2 cellular contexts compared by ENCODE assay signal in the genomic region with DNA sequence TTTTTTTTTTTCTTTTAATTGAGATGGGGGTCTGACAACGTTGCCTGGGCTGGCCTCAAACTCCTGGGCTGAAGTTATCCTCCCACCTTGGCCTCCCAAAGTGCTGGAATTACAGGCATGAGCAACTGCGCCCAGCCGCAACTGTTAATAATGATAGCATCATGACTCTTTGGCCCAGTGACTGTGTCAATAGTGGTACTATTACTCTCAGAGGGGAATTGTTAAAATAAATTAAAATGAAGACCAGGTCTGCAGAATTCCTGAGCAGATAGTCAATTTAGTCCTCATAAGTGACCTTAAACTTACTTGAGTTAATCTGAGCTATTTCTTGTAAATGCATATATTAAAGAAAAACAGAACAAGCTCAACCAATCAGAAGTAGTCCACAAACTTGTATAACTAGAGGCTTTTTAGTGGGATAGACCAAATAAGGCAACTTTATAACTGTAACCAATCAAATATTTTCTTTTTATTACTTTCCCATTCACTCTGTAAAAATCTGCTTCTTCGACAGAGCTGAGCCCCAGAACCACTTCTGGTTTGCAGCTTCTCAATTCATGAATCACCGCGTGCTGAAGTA.
TF ChIP-seq lines count a peak whose summit lies in the region.

No MANE protein-coding gene starts in this region.

TF ChIP-seq in SK-N-SH, 30 proteins besides CTCF, POLR2A, EP300 and RAD21 (continued from another document):
- TF ChIP-seq RCOR1 (IDR thresholded peaks at IDR 0.05; ENCODE audit: low read length) (no peak), PBX3 (IDR thresholded peaks at IDR 0.05) (no peak), NFIC (IDR thresholded peaks at IDR 0.05; ENCODE audit: borderline replicate concordance) (no peak), CHD2 (IDR thresholded peaks at IDR 0.05; ENCODE audit: low read length, partially characterized antibody) (no peak), USF1 (IDR thresholded peaks at IDR 0.05; ENCODE audit: borderline replicate concordance, low read depth) (no peak), USF2 (IDR thresholded peaks at IDR 0.05; ENCODE audit: borderline replicate concordance, low read depth, low read length) (no peak), MXI1 (IDR thresholded peaks at IDR 0.05; ENCODE audit: low read depth, low read length) (no peak), MEF2A (IDR thresholded peaks at IDR 0.05; ENCODE audit: borderline replicate concordance, low read depth) (no peak), JUND (IDR thresholded peaks at IDR 0.05) (no peak), POLR2AphosphoS5 (IDR thresholded peaks at IDR 0.05; ENCODE audit: low read depth, low read length) (no peak), NRF1 (IDR thresholded peaks at IDR 0.05; ENCODE audit: low read depth, low read length) (no peak)
- TF ChIP-seq, protein P1, sequence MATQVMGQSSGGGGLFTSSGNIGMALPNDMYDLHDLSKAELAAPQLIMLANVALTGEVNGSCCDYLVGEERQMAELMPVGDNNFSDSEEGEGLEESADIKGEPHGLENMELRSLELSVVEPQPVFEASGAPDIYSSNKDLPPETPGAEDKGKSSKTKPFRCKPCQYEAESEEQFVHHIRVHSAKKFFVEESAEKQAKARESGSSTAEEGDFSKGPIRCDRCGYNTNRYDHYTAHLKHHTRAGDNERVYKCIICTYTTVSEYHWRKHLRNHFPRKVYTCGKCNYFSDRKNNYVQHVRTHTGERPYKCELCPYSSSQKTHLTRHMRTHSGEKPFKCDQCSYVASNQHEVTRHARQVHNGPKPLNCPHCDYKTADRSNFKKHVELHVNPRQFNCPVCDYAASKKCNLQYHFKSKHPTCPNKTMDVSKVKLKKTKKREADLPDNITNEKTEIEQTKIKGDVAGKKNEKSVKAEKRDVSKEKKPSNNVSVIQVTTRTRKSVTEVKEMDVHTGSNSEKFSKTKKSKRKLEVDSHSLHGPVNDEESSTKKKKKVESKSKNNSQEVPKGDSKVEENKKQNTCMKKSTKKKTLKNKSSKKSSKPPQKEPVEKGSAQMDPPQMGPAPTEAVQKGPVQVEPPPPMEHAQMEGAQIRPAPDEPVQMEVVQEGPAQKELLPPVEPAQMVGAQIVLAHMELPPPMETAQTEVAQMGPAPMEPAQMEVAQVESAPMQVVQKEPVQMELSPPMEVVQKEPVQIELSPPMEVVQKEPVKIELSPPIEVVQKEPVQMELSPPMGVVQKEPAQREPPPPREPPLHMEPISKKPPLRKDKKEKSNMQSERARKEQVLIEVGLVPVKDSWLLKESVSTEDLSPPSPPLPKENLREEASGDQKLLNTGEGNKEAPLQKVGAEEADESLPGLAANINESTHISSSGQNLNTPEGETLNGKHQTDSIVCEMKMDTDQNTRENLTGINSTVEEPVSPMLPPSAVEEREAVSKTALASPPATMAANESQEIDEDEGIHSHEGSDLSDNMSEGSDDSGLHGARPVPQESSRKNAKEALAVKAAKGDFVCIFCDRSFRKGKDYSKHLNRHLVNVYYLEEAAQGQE (IDR thresholded peaks at IDR 0.05; ENCODE audit: low read depth, low read length), result no peak

TF ChIP-seq in SK-N-SH treated with all-trans-retinoic acid at 6 μM for 48 hours, 23 proteins besides CTCF, POLR2A, EP300 and RAD21 (continued from another document):
- TF ChIP-seq ISL1 (CRISPR knock-in tag; IDR thresholded peaks at IDR 0.05) (no peak), BACH2 (CRISPR knock-in tag; IDR thresholded peaks at IDR 0.05; ENCODE audit: borderline replicate concordance) (no peak), OSR1 (CRISPR knock-in tag; IDR thresholded peaks at IDR 0.05) (no peak), CSRNP3 (CRISPR knock-in tag; IDR thresholded peaks at IDR 0.05) (no peak), TOX (CRISPR knock-in tag; IDR thresholded peaks at IDR 0.05; ENCODE audit: borderline replicate concordance) (no peak), ZC3H10 (CRISPR knock-in tag; IDR thresholded peaks at IDR 0.05) (no peak), ZFP3 (CRISPR knock-in tag; IDR thresholded peaks at IDR 0.05) (no peak), ZNF8 (CRISPR knock-in tag; IDR thresholded peaks at IDR 0.05) (no peak), PATZ1 (CRISPR knock-in tag; IDR thresholded peaks at IDR 0.05; ENCODE audit: borderline replicate concordance) (no peak), ARNTL (CRISPR knock-in tag; IDR thresholded peaks at IDR 0.05; ENCODE audit: borderline replicate concordance, low read depth) (no peak), ZNF70 (CRISPR knock-in tag; IDR thresholded peaks at IDR 0.05) (no peak), CREB5 (CRISPR knock-in tag; IDR thresholded peaks at IDR 0.05; ENCODE audit: low read depth) (no peak), TSHZ2 (CRISPR knock-in tag; IDR thresholded peaks at IDR 0.05) (no peak)
- TF ChIP-seq, protein P2, sequence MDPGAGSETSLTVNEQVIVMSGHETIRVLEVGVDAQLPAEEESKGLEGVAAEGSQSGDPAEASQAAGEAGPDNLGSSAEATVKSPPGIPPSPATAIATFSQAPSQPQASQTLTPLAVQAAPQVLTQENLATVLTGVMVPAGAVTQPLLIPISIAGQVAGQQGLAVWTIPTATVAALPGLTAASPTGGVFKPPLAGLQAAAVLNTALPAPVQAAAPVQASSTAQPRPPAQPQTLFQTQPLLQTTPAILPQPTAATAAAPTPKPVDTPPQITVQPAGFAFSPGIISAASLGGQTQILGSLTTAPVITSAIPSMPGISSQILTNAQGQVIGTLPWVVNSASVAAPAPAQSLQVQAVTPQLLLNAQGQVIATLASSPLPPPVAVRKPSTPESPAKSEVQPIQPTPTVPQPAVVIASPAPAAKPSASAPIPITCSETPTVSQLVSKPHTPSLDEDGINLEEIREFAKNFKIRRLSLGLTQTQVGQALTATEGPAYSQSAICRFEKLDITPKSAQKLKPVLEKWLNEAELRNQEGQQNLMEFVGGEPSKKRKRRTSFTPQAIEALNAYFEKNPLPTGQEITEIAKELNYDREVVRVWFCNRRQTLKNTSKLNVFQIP (CRISPR knock-in tag; IDR thresholded peaks at IDR 0.05; ENCODE audit: borderline replicate concordance, low read depth), result no peak
